19 cellular contexts compared by ENCODE assay signal in the genomic region with DNA sequence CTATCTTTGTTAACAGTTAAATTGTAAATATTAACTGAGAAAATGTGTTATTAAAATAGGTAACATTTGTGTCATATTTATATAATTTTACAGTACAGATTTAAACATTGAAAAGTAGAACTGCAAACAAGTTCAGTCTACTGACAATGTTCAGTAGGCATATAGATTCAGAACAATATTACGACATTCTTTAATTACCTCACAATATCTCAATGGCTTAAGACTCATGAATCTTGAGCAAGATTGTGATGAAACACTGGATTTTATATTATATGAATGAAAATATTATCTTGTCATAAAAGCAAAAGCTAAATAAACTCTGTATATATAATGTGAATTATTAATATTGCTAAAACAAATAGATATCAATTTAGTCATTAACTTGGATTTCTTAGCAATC.
A peak's percentile ranks its signal among the peaks of the same experiment; 100 is the strongest.
DNase-seq lines count a peak whose midpoint lies in the region; ATAC-seq, FAIRE-seq and TF ChIP-seq lines count a peak whose summit lies in the region.
"Had no signal": no experiment of that assay in that cellular context is flagged by ENCODE, and none has a peak within 500 bp of the region (broad histone marks: within the 10 kb centered on the region; RNA-seq: fewer than 3 reads in every experiment).

No MANE protein-coding gene starts in this region.

- H3K4me2 ChIP-seq in IMR-90 (ENCODE audit: low read depth, low read length), result no peak overlapping the region

- FAIRE-seq in colon (lab: Jason Lieb, UNC), result peak; percentile 21
- FAIRE-seq: D721Med, G401.6, GM12891 had no signal

- DNase-seq in IMR-90 (no peak), MV-4-11 (lab: John Stamatoyannopoulos, UW) (peak; percentile 13), iris pigment epithelial cell (ENCODE audit: low read depth) (peak; percentile 23), occipital lobe (lab: John Stamatoyannopoulos, UW) (no peak), ACHN (no peak)
- DNase-seq: BE2C; CD4-positive, alpha-beta memory T cell; DMS153; DMS79 treated with DMSO at 0.1 percent for 48 hours; EL; GM23248; H7 had no signal

- H3K9ac ChIP-seq in IMR-90 (ENCODE audit: low read depth, low read length), result no peak overlapping the region
- H3K9ac ChIP-seq: GM23248 had no signal

- no peaks in the 10 kb centered on the region for H3K27me3 ChIP-seq in IMR-90 (ENCODE audit: control insufficient read depth, insufficient read depth, low read length)

- H3K4ac ChIP-seq in IMR-90 (ENCODE audit: low read depth, low read length), result no peak overlapping the region

- H2AK5ac ChIP-seq in IMR-90 (ENCODE audit: low read depth, low read length), result no peak overlapping the region

- POLR2A ChIA-PET in IMR-90 (lab: Charles Lee; ENCODE audit: unreplicated experiment), result no interaction called here

- no peaks in the 10 kb centered on the region for H3K36me3 ChIP-seq in IMR-90 (ENCODE audit: control insufficient read depth, insufficient read depth, low read length)
- H3K36me3 ChIP-seq: BE2C had no signal

- no peaks in the 10 kb centered on the region for H3K79me1 ChIP-seq in IMR-90 (ENCODE audit: low read depth in 1 of 2, low read length in 2 of 2)

- TF ChIP-seq CTCF in IMR-90 (conservative IDR thresholded peaks at IDR 0.05; ENCODE audit: low read depth, low read length), result no peak

- no peak overlapping the region for H3K23ac ChIP-seq in IMR-90 (ENCODE audit: low read depth, low read length)

- intact Hi-C loops in IMR-90 (cut with micrococcal nuclease), result no loop called here

- in situ Hi-C loops in IMR-90 (cut with MboI; ENCODE audit: low sequenced_read_pairs), result loop anchor here (25.0 kb wide), 1 partner anchor 530 kb away; no protein-coding TSS in a partner anchor
- in situ Hi-C loops in ACHN (cut with HindIII; ENCODE audit: low pct_ligation_motif_present, low pct_unique_long_range_greater_than_20kb, low sequenced_read_pairs), result no loop called here

- no peak overlapping the region for H2BK15ac ChIP-seq in IMR-90 (ENCODE audit: low read depth, low read length)

- H4K8ac ChIP-seq in IMR-90 (ENCODE audit: low read depth in 2 of 2, low read length in 2 of 2), result no peak overlapping the region

- H3K56ac ChIP-seq in IMR-90 (ENCODE audit: extremely low read depth, insufficient read depth, low read length), result no peak overlapping the region

- no peak overlapping the region for H2BK5ac ChIP-seq in IMR-90 (ENCODE audit: low read depth, low read length, poor library complexity, severe bottlenecking)

- H3K4me3 ChIP-seq in IMR-90 (ENCODE audit: insufficient read depth, low read depth, low read length), result no peak overlapping the region
- H3K4me3 ChIP-seq: GM23248 had no signal

- no peak for TF ChIP-seq POLR2A in IMR-90 (IDR thresholded peaks at IDR 0.05; ENCODE audit: low read depth, low read length)

- no TSS peak for BruUV-seq in IMR-90 (replicated peaks; lab: Mats Ljungman, UMichigan)

- no peak overlapping the region for H3K18ac ChIP-seq in IMR-90 (ENCODE audit: low read depth, low read length)

- no CpG with 5 or more reads among the region's 1 CpG for WGBS in IMR-90 (ENCODE audit: extremely low coverage in 2 of 2, insufficient read length in 1 of 2), 2 experiments

- no peak overlapping the region for H2BK20ac ChIP-seq in IMR-90 (ENCODE audit: low read depth, low read length)

- no peak overlapping the region for H3K27ac ChIP-seq in IMR-90 (ENCODE audit: insufficient read depth, low read length)
- H3K27ac ChIP-seq: C4-2B, GM23248 had no signal

- ATAC-seq in IMR-90 (ENCODE audit: low read depth), result no peak
- no peak for ATAC-seq in HG02571 (IDR thresholded peaks at IDR 0.05; ENCODE audit: unreplicated experiment)
- ATAC-seq in HG03175 (IDR thresholded peaks at IDR 0.05; ENCODE audit: unreplicated experiment), result no peak

- no peak overlapping the region for H2BK120ac ChIP-seq in IMR-90 (ENCODE audit: low read depth, low read length)

- no peak overlapping the region for H2AFZ ChIP-seq in IMR-90 (replicated peaks; ENCODE audit: low read length, poor library complexity)
- H2AFZ ChIP-seq: GM23248 had no signal

- no peak overlapping the region for H3K14ac ChIP-seq in IMR-90 (replicated peaks; ENCODE audit: low read depth, low read length)

- no peak for TF ChIP-seq RAD21 in IMR-90 (IDR thresholded peaks at IDR 0.05; ENCODE audit: low read length)

- dilution Hi-C loops in IMR-90 (cut with HindIII; ENCODE audit: low sequenced_read_pairs, unreplicated experiment), result no loop called here

- CTCF ChIA-PET in IMR-90 (lab: Yijun Ruan, JAX), result interaction anchor here (0.5 kb wide), 1 partner anchor 928 kb away, joined by 3 read pairs; no protein-coding TSS in a partner anchor

- H3K4me1 ChIP-seq in IMR-90 (ENCODE audit: control insufficient read depth, insufficient read depth, low read length), result no peaks in the 10 kb centered on the region
- H3K4me1 ChIP-seq: BE2C had no signal

- no peak overlapping the region for H4K91ac ChIP-seq in IMR-90 (ENCODE audit: insufficient read depth, low read depth, low read length)

- H2AK9ac ChIP-seq in IMR-90 (replicated peaks; ENCODE audit: low read depth, low read length, poor library complexity), result no peak overlapping the region

- no peaks in the 10 kb centered on the region for H3K9me1 ChIP-seq in IMR-90 (ENCODE audit: insufficient read depth, low read length)

- no peaks in the 10 kb centered on the region for H4K20me1 ChIP-seq in IMR-90 (ENCODE audit: insufficient read depth, low read length)

- no peak overlapping the region for H4K5ac ChIP-seq in IMR-90 (ENCODE audit: low read depth, low read length)

- no peaks in the 10 kb centered on the region for H3K9me3 ChIP-seq in IMR-90 (ENCODE audit: control insufficient read depth, insufficient read depth, low read length)
- H3K9me3 ChIP-seq: BE2C had no signal

TF ChIP-seq in IMR-90, 13 proteins besides CTCF, POLR2A, EP300 and RAD21:
- TF ChIP-seq RFX5 (IDR thresholded peaks at IDR 0.05; ENCODE audit: low read depth, low read length) (no peak), CEBPB (IDR thresholded peaks at IDR 0.05; ENCODE audit: low read depth, low read length) (peak; percentile 44; the same call in 1 of the 2 replicates)
TF ChIP-seq in IMR-90: peak in this region for 1.

Comparison
In these comparisons a context has a peak if more than half of its experiments do, and no peak if none do; other contexts are left out.
1. DNase-seq: peak in MV-4-11 (single experiment) and iris pigment epithelial cell (single experiment); none in IMR-90 (single experiment), occipital lobe (single experiment) and ACHN (single experiment).